In the genomic region with DNA sequence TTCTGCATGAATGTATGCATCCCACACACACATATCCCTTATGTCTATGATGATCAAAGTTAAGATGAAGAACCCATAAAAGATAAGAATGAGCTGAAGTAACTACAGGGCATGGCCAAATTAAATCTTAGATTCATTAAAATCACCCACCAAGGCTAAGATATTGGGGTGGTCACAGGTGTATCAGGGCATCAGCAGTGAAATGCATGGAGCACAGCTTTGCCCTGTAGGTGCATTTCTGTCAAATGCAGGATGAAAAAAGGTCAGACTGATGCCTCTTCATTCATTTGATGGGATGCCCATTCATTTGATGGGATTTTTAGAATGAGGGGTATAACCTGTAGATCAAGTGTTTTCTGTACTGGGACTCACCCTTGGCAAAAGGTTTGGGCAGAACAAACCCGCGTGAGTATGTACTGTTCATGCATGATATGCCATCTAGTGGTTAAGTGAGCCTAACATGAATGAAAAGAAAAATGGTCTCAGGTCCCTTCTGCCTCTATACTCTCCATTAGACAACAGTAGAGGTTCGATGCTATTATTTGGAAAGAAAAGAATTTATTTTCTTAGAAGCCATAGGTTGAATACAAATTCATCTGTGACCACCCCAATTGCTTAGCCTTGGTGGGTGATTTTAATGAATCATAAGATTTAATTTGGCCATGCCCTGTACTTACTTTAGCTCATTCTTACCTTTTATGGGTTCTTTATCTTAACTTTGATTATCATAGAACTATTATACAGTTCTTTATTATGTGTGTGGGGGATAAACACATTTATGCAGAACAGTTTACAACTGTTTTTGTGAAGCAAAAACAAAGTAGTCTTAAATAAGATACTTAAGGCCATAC, we compare ENCODE assay signal across 8 cellular contexts.
DNase-seq lines count a peak whose midpoint lies in the region; ATAC-seq and TF ChIP-seq lines count a peak whose summit lies in the region.

No MANE protein-coding gene starts in this region.

- peak; percentile 80 for ATAC-seq in HG02588 (IDR thresholded peaks at IDR 0.05; ENCODE audit: unreplicated experiment)

- DNase-seq in AG10803 (ENCODE audit: low read depth) (peak; percentile 63), NCI-H1092 treated with DMSO at 0.1 percent for 48 hours (lab: John Stamatoyannopoulos, UW) (peak; percentile 30), T-helper 9 cell (peak; percentile 7), fibroblast of gingiva (ENCODE audit: low read depth) (peak; percentile 50), non-pigmented ciliary epithelial cell (ENCODE audit: low read depth) (peak; percentile 11), HK-2 (ENCODE audit: unreplicated experiment) (no peak)

- TF ChIP-seq CTCF in AG10803 (conservative IDR thresholded peaks at IDR 0.05; ENCODE audit: low read length), result peak; percentile 76
- peak; percentile 69 for TF ChIP-seq CTCF in GM12873 (IDR thresholded peaks at IDR 0.05; ENCODE audit: insufficient read depth, low read depth, low read length, missing control alignments)

- H3K4me3 ChIP-seq in AG10803 (ENCODE audit: low read length), result no peak overlapping the region
